In the genomic region with DNA sequence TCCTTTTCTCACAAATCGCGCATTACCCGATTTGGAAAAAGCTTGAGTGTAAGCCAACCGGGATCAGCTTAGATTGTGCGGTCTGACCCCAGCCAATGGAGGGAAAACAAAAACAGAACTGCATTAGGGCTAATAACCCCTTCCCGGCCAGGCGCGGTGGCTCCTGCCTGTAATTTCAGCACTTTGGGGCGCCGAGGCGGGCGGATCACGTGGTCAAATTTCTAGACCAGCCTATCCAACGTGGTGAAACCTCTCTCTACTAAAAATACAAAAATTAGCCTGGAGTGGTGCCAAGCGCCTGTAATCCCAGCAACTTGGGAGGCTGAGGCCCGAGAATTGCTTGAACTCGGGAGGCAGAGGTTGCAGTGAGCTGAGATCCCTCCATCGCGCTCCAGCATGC, we compare ENCODE assay signal across 9 cellular contexts. TPM values are rescaled to one million over a fixed set of nuclear protein-coding genes. Genes with fewer than 3 reads are reported as not detected.
DNase-seq lines count a peak whose midpoint lies in the region; ATAC-seq, FAIRE-seq and TF ChIP-seq lines count a peak whose summit lies in the region.
"Had no signal": no experiment of that assay in that cellular context is flagged by ENCODE, and none has a peak within 500 bp of the region (broad histone marks: within the 10 kb centered on the region; RNA-seq: fewer than 3 reads in every experiment).

No MANE protein-coding gene starts in this region.

- H3K4me3 ChIP-seq in Panc1 (ENCODE audit: low read depth in 2 of 2, low read length in 2 of 2) (peak overlapping the region; percentile 58 to 80), H1 (ENCODE audit: extremely low read depth in 1 of 4, insufficient read depth in 2 of 4, low read depth in 3 of 4, low read length in 4 of 4) (peak overlapping the region; percentile 89 to 99 (median 96)), upper lobe of left lung (peak overlapping the region; percentile 36 to 57 (median 56))

- TF ChIP-seq CTCF in Panc1 (IDR thresholded peaks at IDR 0.05) (no peak), H1 (IDR thresholded peaks at IDR 0.05; ENCODE audit: control extremely low read depth in 1 of 3, insufficient read depth in 1 of 3, low read depth in 1 of 3, low read length in 3 of 3) (no peak), upper lobe of left lung (IDR thresholded peaks at IDR 0.05) (no peak)

- H2AK5ac ChIP-seq in H1 (ENCODE audit: low read depth, low read length) = no peak overlapping the region

- peaks cover 2 to 9% of the 10 kb centered on the region in 2 experiments for H4K20me1 ChIP-seq in H1 (replicated peaks in 1 of 2; ENCODE audit: control insufficient read depth in 1 of 2, insufficient read depth in 2 of 2, low read length in 2 of 2)

- no TSS peak for BruUV-seq in Panc1 (replicated peaks; lab: Mats Ljungman, UMichigan)

- H2BK15ac ChIP-seq in H1 (ENCODE audit: low read length) = no peak overlapping the region

- peaks cover 3% of the 10 kb centered on the region; the same call in 1 of the 2 replicates for H3K4me1 ChIP-seq in Panc1 (ENCODE audit: control insufficient read depth, insufficient read depth, low read length)
- peaks cover 9 to 28% (median 22%) of the 10 kb centered on the region in 4 experiments; a peak in 6 of 7 replicates for H3K4me1 ChIP-seq in H1 (replicated peaks in 1 of 4; ENCODE audit: control insufficient read depth in 3 of 4, insufficient read depth in 4 of 4, low read length in 3 of 4)
- peaks cover 5 to 31% (median 9%) of the 10 kb centered on the region in 4 donors for H3K4me1 ChIP-seq in upper lobe of left lung

- ATAC-seq in Panc1 = peak; percentile 36; the same call in 1 of the 2 replicates
- ATAC-seq in upper lobe of left lung (ENCODE audit: low FRiP score in 2 of 2) = peak in 1 of 2 donors; percentile 63
- no peak for ATAC-seq in GM21723 (IDR thresholded peaks at IDR 0.05; ENCODE audit: unreplicated experiment)
- ATAC-seq in HG03135 (IDR thresholded peaks at IDR 0.05; ENCODE audit: unreplicated experiment) = no peak

- no peak for TF ChIP-seq RAD21 in H1 (IDR thresholded peaks at IDR 0.05 in 1 of 2, conservative IDR thresholded peaks at IDR 0.05 in 1 of 2; ENCODE audit: low read depth in 2 of 2, low read length in 2 of 2)

- 0 out of 2 replicates have a peak overlapping the region, but pooled peaks have one; percentile 14 for H4K8ac ChIP-seq in H1 (ENCODE audit: extremely low read depth, insufficient read depth, low read length)

- 3% methylated on average over 19 of the region's 19 CpGs; no CpG with 5 or more reads in 1 of the 2 experiments for WGBS in H1 (ENCODE audit: extremely low coverage in 1 of 2, insufficient coverage in 1 of 2, insufficient read length in 1 of 2, insufficient replicate concordance in 2 of 2, low coverage in 1 of 2, low lambda C conversion rate in 2 of 2, missing lambda C conversion rate in 1 of 2), 2 experiments
- 3 to 8% methylated on average over 19 of the region's 19 CpGs for WGBS in upper lobe of left lung, 2 donors

- no peak overlapping the region for H3K56ac ChIP-seq in H1 (replicated peaks; ENCODE audit: insufficient read length, low read depth, low read length)

- H2BK120ac ChIP-seq in H1 (replicated peaks; ENCODE audit: low read depth, low read length) = peak overlapping the region; percentile 13

- H3K4ac ChIP-seq in H1 (replicated peaks; ENCODE audit: insufficient read length, low read depth, low read length) = peak overlapping the region; percentile 81

- H3K9me3 ChIP-seq in Panc1 (ENCODE audit: control insufficient read depth, insufficient read depth, low read depth, low read length) (no peaks in the 10 kb centered on the region), H1 (ENCODE audit: insufficient read depth in 2 of 2, low read depth in 1 of 2, low read length in 1 of 2) (no peaks in the 10 kb centered on the region), upper lobe of left lung (no peaks in the 10 kb centered on the region)

- no peak overlapping the region for H4K91ac ChIP-seq in H1 (replicated peaks; ENCODE audit: insufficient read length, low read length)

- TF ChIP-seq POLR2A in H1 (IDR thresholded peaks at IDR 0.05; ENCODE audit: control extremely low read depth in 1 of 2, low read depth in 2 of 2, low read length in 2 of 2) = no peak
- TF ChIP-seq POLR2A in upper lobe of left lung (IDR thresholded peaks at IDR 0.05) = no peak

- H3K23ac ChIP-seq in H1 (ENCODE audit: insufficient read length) = no peak overlapping the region

- H2AFZ ChIP-seq in H1 (ENCODE audit: low read length) = no peak overlapping the region

- no peak for FAIRE-seq in H1 (lab: Jason Lieb, UNC)

- peak overlapping the region; percentile 76 to 99 (median 97) for H3K9ac ChIP-seq in H1 (replicated peaks in 1 of 4; ENCODE audit: extremely low read depth in 1 of 4, low read depth in 3 of 4, low read length in 3 of 4)

- H2BK20ac ChIP-seq in H1 (ENCODE audit: low read length) = no peak overlapping the region

- H2BK12ac ChIP-seq in H1 (ENCODE audit: low read depth, low read length) = no peak overlapping the region

- POLR2A ChIA-PET in Panc1 (lab: Charles Lee) (interaction anchor here (0.6 kb wide), 2 partner anchors 27 to 88 kb away, joined by 3 to 4 read pairs; partner anchors contain the start of gene ZNF486), H1 (lab: Charles Lee; ENCODE audit: partially characterized antibody) (interaction anchor here (0.6 to 11.3 kb wide), 16 partner anchors 8 to 506 kb away, joined by 3 to 134 read pairs (median 7); partner anchors contain the start of genes ZNF486 and ZNF682)

- peaks cover 7% of the 10 kb centered on the region for H3K79me1 ChIP-seq in H1 (ENCODE audit: low read depth, low read length)

- DNase-seq in ELR (ENCODE audit: low read depth) (peak; percentile 59), Panc1 (ENCODE audit: low read depth, low spot score) (no peak), H1 (ENCODE audit: low read depth in 1 of 2, low spot score in 2 of 2) (no peak), mucosa of gallbladder (ENCODE audit: low spot score) (peak; percentile 18), upper lobe of left lung (peak; percentile 49 to 52), NCI-H187 (lab: John Stamatoyannopoulos, UW) (no peak)

- intact Hi-C loops in Panc1 (cut with micrococcal nuclease; ENCODE audit: unreplicated experiment) = no loop called here

- no peak overlapping the region for H3K14ac ChIP-seq in H1 (ENCODE audit: insufficient read length)

- H3K27ac ChIP-seq in Panc1 (ENCODE audit: low read length) = peak overlapping the region; percentile 49
- H3K27ac ChIP-seq in H1 (ENCODE audit: low read depth, low read length) = peak overlapping the region; percentile 93; the same call in 1 of the 2 replicates
- H3K27ac ChIP-seq in upper lobe of left lung = peak overlapping the region in 3 of 4 donors; percentile 55 to 79 (median 62)

- no peak overlapping the region for H4K5ac ChIP-seq in H1 (ENCODE audit: insufficient read length, low read depth, low read length)

- H3K27me3 ChIP-seq in Panc1 (ENCODE audit: control insufficient read depth, insufficient read depth, low read length) (no peaks in the 10 kb centered on the region), H1 (replicated peaks in 1 of 4; ENCODE audit: control insufficient read depth in 3 of 4, extremely low read depth in 1 of 4, insufficient read depth in 3 of 4, low read length in 3 of 4) (no peaks in the 10 kb centered on the region), upper lobe of left lung (no peaks in the 10 kb centered on the region)

- peaks cover 2% of the 10 kb centered on the region; the same call in 1 of the 2 replicates for H3K23me2 ChIP-seq in H1 (ENCODE audit: low read depth, low read length)

- 0 out of 2 replicates have a peak overlapping the region, but pooled peaks have one; percentile 25 for H3K18ac ChIP-seq in H1 (ENCODE audit: extremely low read depth, low read length)

- peak overlapping the region; percentile 91; the same call in 1 of the 2 replicates for H2BK5ac ChIP-seq in H1 (ENCODE audit: low read depth, low read length)

- TF ChIP-seq EP300 in H1 (IDR thresholded peaks at IDR 0.05; ENCODE audit: borderline replicate concordance in 1 of 2, low read depth in 2 of 2, low read length in 2 of 2) (no peak), upper lobe of left lung (IDR thresholded peaks at IDR 0.05) (no peak)

- peaks cover 45 to 59% of the 10 kb centered on the region in 2 experiments for H3K79me2 ChIP-seq in H1 (ENCODE audit: control insufficient read depth in 1 of 2, insufficient read depth in 2 of 2, low read length in 2 of 2)

- peak overlapping the region; percentile 81 to 84 for H3K4me2 ChIP-seq in H1 (ENCODE audit: insufficient read depth in 1 of 2, low read depth in 2 of 2, low read length in 2 of 2)

- CTCF ChIA-PET in Panc1 (lab: Charles Lee) (interaction anchor here (0.7 kb wide), 1 partner anchor 14 kb away, joined by 7 read pairs; no protein-coding TSS in a partner anchor), H1 (lab: Charles Lee; ENCODE audit: partially characterized antibody) (interaction anchor here (0.8 to 2.7 kb wide), 4 partner anchors 23 to 160 kb away, joined by 3 to 17 read pairs (median 4); partner anchors contain the start of gene ZNF682)

- H3K36me3 ChIP-seq in Panc1 (ENCODE audit: control insufficient read depth, insufficient read depth, low read length) (no peaks in the 10 kb centered on the region), H1 (ENCODE audit: control insufficient read depth in 2 of 4, insufficient read depth in 4 of 4, low read length in 3 of 4) (peaks cover 0 to 25% (median 3%) of the 10 kb centered on the region in 4 experiments; a peak in 3 of 8 replicates), upper lobe of left lung (no peaks in the 10 kb centered on the region)

- in situ Hi-C loops in Panc1 (cut with HindIII; ENCODE audit: low pct_unique_long_range_greater_than_20kb, low sequenced_read_pairs) = no loop called here

RNA-seq across cellular contexts. Expression of gene ZNF90, which starts 0.9 kb away (rescaled TPM):
- total RNA-seq in Panc1 (2021; ENCODE audit: unreplicated experiment) (7.5 TPM), mucosa of gallbladder (3.9 TPM), upper lobe of left lung (10 to 100 TPM in 3 of 6 donors, 1 to 10 TPM in 3; 3.5 to 36.7 (median 10.2) TPM)
- 3.7 TPM for polyA plus RNA-seq in Panc1 (2012; ENCODE audit: insufficient read length)
- total RNA-seq in H1 (2021; fragmentation: NEBNext Ultra II Directional; extraction: Animal tissue kit (Norgen Biotek cat#: 25700)) = 105 and 114 TPM in 2 replicates
- polyA plus RNA-seq in H1 (2011; rRNA removed) = 41.2 and 41.7 TPM in 2 replicates
- 55.4 TPM for polyA plus RNA-seq in H1 (2011; cell fraction: cytosol; rRNA removed)
- polyA plus RNA-seq in H1 (2011; cell fraction: nucleus; rRNA removed) = 84.8 TPM
- 28.6 to 45.6 TPM (median 33.4 TPM) in 4 replicates for polyA plus RNA-seq in H1 (2012, experiment 1 of 2)
- 5.5 TPM for polyA plus RNA-seq in H1 (2012, experiment 2 of 2)
- polyA plus RNA-seq in H1 (2013, experiment 1 of 2) = 86.2 TPM
- polyA plus RNA-seq in H1 (2013, experiment 2 of 2) = 80.4 TPM
- polyA minus RNA-seq in H1 (2011; rRNA and poly(A)+ RNA removed) = 50.8 and 72.6 TPM in 2 replicates
- polyA minus RNA-seq in H1 (2011; cell fraction: cytosol; rRNA and poly(A)+ RNA removed) = 65.7 TPM
- polyA minus RNA-seq in H1 (2011; cell fraction: nucleus; rRNA and poly(A)+ RNA removed) = 180 TPM
- total RNA-seq: NCI-H460 had no signal

RNA-seq across cellular contexts. Expression of gene ZNF682, which starts 39.4 kb away (rescaled TPM):
- total RNA-seq in Panc1 (2021; ENCODE audit: unreplicated experiment) (4.5 TPM), mucosa of gallbladder (6.0 TPM), upper lobe of left lung (10 to 100 TPM in 1 of 6 donors, 1 to 10 TPM in 5; 4.1 to 10.8 (median 5.9) TPM)
- 1.9 TPM for polyA plus RNA-seq in Panc1 (2012; ENCODE audit: insufficient read length)
- 21.7 and 27.5 TPM in 2 replicates for total RNA-seq in H1 (2021; fragmentation: NEBNext Ultra II Directional; extraction: Animal tissue kit (Norgen Biotek cat#: 25700))
- polyA plus RNA-seq in H1 (2011; rRNA removed) = 4.1 and 4.3 TPM in 2 replicates
- polyA plus RNA-seq in H1 (2011; cell fraction: cytosol; rRNA removed) = 9.3 TPM
- polyA plus RNA-seq in H1 (2011; cell fraction: nucleus; rRNA removed) = 6.8 TPM
- 8.4 to 20.3 TPM (median 11.0 TPM) in 4 replicates for polyA plus RNA-seq in H1 (2012, experiment 1 of 2)
- 3.1 TPM for polyA plus RNA-seq in H1 (2012, experiment 2 of 2)
- 17.0 TPM for polyA plus RNA-seq in H1 (2013, experiment 1 of 2)
- polyA plus RNA-seq in H1 (2013, experiment 2 of 2) = 17.2 TPM
- 15.2 and 22.3 TPM in 2 replicates for polyA minus RNA-seq in H1 (2011; rRNA and poly(A)+ RNA removed)
- polyA minus RNA-seq in H1 (2011; cell fraction: cytosol; rRNA and poly(A)+ RNA removed) = 8.3 TPM
- polyA minus RNA-seq in H1 (2011; cell fraction: nucleus; rRNA and poly(A)+ RNA removed) = 27.7 TPM
- total RNA-seq: NCI-H460 had no signal

Comparison
In these comparisons a context has a peak if more than half of its experiments do, and no peak if none do; other contexts are left out.
1. DNase-seq: peak in ELR (single experiment), mucosa of gallbladder (single experiment) and upper lobe of left lung (2 of 2); none in Panc1 (single experiment), H1 (0 of 2) and NCI-H187 (0 of 2).
2. Peak in every context shown above with its lines, with median percentiles within 50 percentile points of each other: H3K27ac ChIP-seq and H3K4me3 ChIP-seq.